Comparison of ENCODE assay signal across 30 cellular contexts in genomic region chr9:27967236-27967635, GRCh38.
"Had no signal": no experiment of that assay in that cellular context is flagged by ENCODE, and none has a peak within 500 bp of the region (broad histone marks: within the 10 kb centered on the region; RNA-seq: fewer than 3 reads in every experiment).

No MANE protein-coding gene starts in this region.

- DNase-seq: activated CD4-positive, alpha-beta memory T cell treated with anti-CD3 and anti-CD28 coated beads for 36 hours; activated CD4-positive, alpha-beta T cell treated with anti-CD3 and anti-CD28 coated beads for 36 hours; activated CD4-positive, alpha-beta T cell treated with anti-CD3 and anti-CD28 coated beads, Interleukin-2, amount 10 ng/mL, durations not matched to agents 24 days and 14 days; activated CD4-positive, CD25-positive, alpha-beta regulatory T cell; activated CD4-positive, CD25-positive, alpha-beta regulatory T cell treated with anti-CD3 and anti-CD28 coated beads, Interleukin-2, amount 50 U/mL, for 72 hours; activated CD8-positive, alpha-beta memory T cell treated with anti-CD3 and anti-CD28 coated beads, Interleukin-2, amount 10 ng/mL, durations not matched to agents 7 days and 5 days; activated CD8-positive, alpha-beta memory T cell treated with anti-CD3 and anti-CD28 coated beads, Interleukin-2, amount 50 U/mL, for 4 hours; activated CD8-positive, alpha-beta T cell treated with anti-CD3 and anti-CD28 coated beads, Interleukin-2, amount 10 ng/mL, durations not matched to agents 7 days and 5 days; activated gamma-delta T cell; activated naive CD4-positive, alpha-beta T cell; activated naive CD4-positive, alpha-beta T cell treated with anti-CD3 and anti-CD28 coated beads, Interleukin-2, amount 10 ng/mL, durations not matched to agents 7 days and 5 days; activated naive CD8-positive, alpha-beta T cell treated with anti-CD3 and anti-CD28 coated beads, Interleukin-2, amount 10 ng/mL, durations not matched to agents 7 days and 5 days; activated T-cell treated with anti-CD3 and anti-CD28 coated beads, Interleukin-2, amount 50 U/mL, for 1 hour; activated T-cell treated with anti-CD3 and anti-CD28 coated beads, Interleukin-2, amount 50 U/mL, for 48 hours; anterior cingulate cortex; brain microvascular endothelial cell; central memory CD4-positive, alpha-beta T cell; cerebellar nuclear complex; colonic mucosa; effector CD8-positive, alpha-beta T cell; erythroblast; foreskin melanocyte; heart right ventricle; T-helper 2 cell had no signal

- H3K36me3 Mint-ChIP-seq: activated CD4-positive, alpha-beta memory T cell treated with anti-CD3 and anti-CD28 coated beads for 36 hours; activated CD8-positive, alpha-beta memory T cell treated with anti-CD3 and anti-CD28 coated beads, Interleukin-2, amount 10 ng/mL, durations not matched to agents 7 days and 5 days; activated naive CD4-positive, alpha-beta T cell treated with anti-CD3 and anti-CD28 coated beads, Interleukin-2, amount 10 ng/mL, durations not matched to agents 7 days and 5 days; activated naive CD4-positive, alpha-beta T cell treated with anti-CD3 and anti-CD28 coated beads, Interleukin-2, amount 50 U/mL, for 72 hours; activated naive CD8-positive, alpha-beta T cell treated with anti-CD3 and anti-CD28 coated beads, Interleukin-2, amount 10 ng/mL, durations not matched to agents 7 days and 5 days had no signal

- H3K4me3 ChIP-seq: cardiac muscle cell, colonic mucosa, esophagus muscularis mucosa, gastroesophageal sphincter, heart right ventricle, hepatocyte had no signal

- H3K9me3 Mint-ChIP-seq: activated CD4-positive, alpha-beta memory T cell treated with anti-CD3 and anti-CD28 coated beads for 36 hours; activated naive CD4-positive, alpha-beta T cell treated with anti-CD3 and anti-CD28 coated beads, Interleukin-2, amount 10 ng/mL, durations not matched to agents 7 days and 5 days; activated naive CD4-positive, alpha-beta T cell treated with anti-CD3 and anti-CD28 coated beads, Interleukin-2, amount 50 U/mL, for 72 hours; activated naive CD8-positive, alpha-beta T cell treated with anti-CD3 and anti-CD28 coated beads, Interleukin-2, amount 10 ng/mL, durations not matched to agents 7 days and 5 days; activated T-helper 1 cell treated with anti-CD3 and anti-CD28 coated beads, Interleukin-12 subunit alpha, Interleukin-12 subunit beta, Interleukin-2, Interleukin-4 antibody, amounts not matched to agents 30 ng/mL and 10 ng/mL and 1 ng/mL, durations not matched to agents 14 hours and 24 hours and 36 hours had no signal

- H3K4me1 ChIP-seq: colonic mucosa, esophagus muscularis mucosa, gastroesophageal sphincter, heart right ventricle had no signal

- H3K27ac ChIP-seq: brain microvascular endothelial cell, cardiac muscle cell, colonic mucosa, esophagus muscularis mucosa, gastroesophageal sphincter, heart right ventricle, hepatocyte had no signal

- H3K4me3 Mint-ChIP-seq: activated CD4-positive, alpha-beta memory T cell treated with anti-CD3 and anti-CD28 coated beads for 36 hours; activated CD4-positive, alpha-beta T cell treated with anti-CD3 and anti-CD28 coated beads for 36 hours; activated CD4-positive, alpha-beta T cell treated with anti-CD3 and anti-CD28 coated beads, Interleukin-2, amount 10 ng/mL, durations not matched to agents 24 days and 14 days; activated CD8-positive, alpha-beta memory T cell treated with anti-CD3 and anti-CD28 coated beads, Interleukin-2, amount 10 ng/mL, durations not matched to agents 7 days and 5 days; activated CD8-positive, alpha-beta T cell treated with anti-CD3 and anti-CD28 coated beads, Interleukin-2, amount 10 ng/mL, durations not matched to agents 7 days and 5 days; activated naive CD4-positive, alpha-beta T cell treated with anti-CD3 and anti-CD28 coated beads, Interleukin-2, amount 10 ng/mL, durations not matched to agents 7 days and 5 days; activated naive CD8-positive, alpha-beta T cell treated with anti-CD3 and anti-CD28 coated beads, Interleukin-2, amount 10 ng/mL, durations not matched to agents 7 days and 5 days; activated T-helper 1 cell treated with anti-CD3 and anti-CD28 coated beads, Interleukin-12 subunit alpha, Interleukin-12 subunit beta, Interleukin-2, Interleukin-4 antibody, amounts not matched to agents 30 ng/mL and 10 ng/mL and 1 ng/mL, durations not matched to agents 14 hours and 24 hours and 36 hours had no signal

- H3K4me1 Mint-ChIP-seq: activated CD4-positive, alpha-beta T cell treated with anti-CD3 and anti-CD28 coated beads for 36 hours; activated CD4-positive, alpha-beta T cell treated with anti-CD3 and anti-CD28 coated beads, Interleukin-2, amount 10 ng/mL, durations not matched to agents 24 days and 14 days; activated CD8-positive, alpha-beta memory T cell treated with anti-CD3 and anti-CD28 coated beads, Interleukin-2, amount 10 ng/mL, durations not matched to agents 7 days and 5 days; activated naive CD4-positive, alpha-beta T cell treated with anti-CD3 and anti-CD28 coated beads, Interleukin-2, amount 10 ng/mL, durations not matched to agents 7 days and 5 days; activated naive CD8-positive, alpha-beta T cell treated with anti-CD3 and anti-CD28 coated beads, Interleukin-2, amount 10 ng/mL, durations not matched to agents 7 days and 5 days had no signal

- H3K27ac Mint-ChIP-seq: activated CD4-positive, alpha-beta memory T cell treated with anti-CD3 and anti-CD28 coated beads for 36 hours; activated CD4-positive, alpha-beta T cell treated with anti-CD3 and anti-CD28 coated beads for 36 hours; activated CD4-positive, alpha-beta T cell treated with anti-CD3 and anti-CD28 coated beads, Interleukin-2, amount 10 ng/mL, durations not matched to agents 24 days and 14 days; activated CD8-positive, alpha-beta memory T cell treated with anti-CD3 and anti-CD28 coated beads, Interleukin-2, amount 10 ng/mL, durations not matched to agents 7 days and 5 days; activated CD8-positive, alpha-beta T cell treated with anti-CD3 and anti-CD28 coated beads, Interleukin-2, amount 10 ng/mL, durations not matched to agents 7 days and 5 days; activated naive CD4-positive, alpha-beta T cell treated with anti-CD3 and anti-CD28 coated beads, Interleukin-2, amount 10 ng/mL, durations not matched to agents 7 days and 5 days; activated naive CD4-positive, alpha-beta T cell treated with anti-CD3 and anti-CD28 coated beads, Interleukin-2, amount 50 U/mL, for 72 hours; activated naive CD8-positive, alpha-beta T cell treated with anti-CD3 and anti-CD28 coated beads, Interleukin-2, amount 10 ng/mL, durations not matched to agents 7 days and 5 days; activated T-helper 1 cell treated with anti-CD3 and anti-CD28 coated beads, Interleukin-12 subunit alpha, Interleukin-12 subunit beta, Interleukin-2, Interleukin-4 antibody, amounts not matched to agents 30 ng/mL and 10 ng/mL and 1 ng/mL, durations not matched to agents 14 hours and 24 hours and 36 hours had no signal

- H3K27me3 Mint-ChIP-seq: activated CD4-positive, alpha-beta memory T cell treated with anti-CD3 and anti-CD28 coated beads for 36 hours; activated CD4-positive, alpha-beta T cell treated with anti-CD3 and anti-CD28 coated beads, Interleukin-2, amount 10 ng/mL, durations not matched to agents 24 days and 14 days; activated CD8-positive, alpha-beta memory T cell treated with anti-CD3 and anti-CD28 coated beads, Interleukin-2, amount 10 ng/mL, durations not matched to agents 7 days and 5 days; activated naive CD4-positive, alpha-beta T cell treated with anti-CD3 and anti-CD28 coated beads, Interleukin-2, amount 10 ng/mL, durations not matched to agents 7 days and 5 days; activated naive CD8-positive, alpha-beta T cell treated with anti-CD3 and anti-CD28 coated beads, Interleukin-2, amount 10 ng/mL, durations not matched to agents 7 days and 5 days had no signal

- H3K9me3 ChIP-seq: colonic mucosa, esophagus muscularis mucosa, gastroesophageal sphincter, heart right ventricle had no signal

- ATAC-seq: activated CD4-positive, alpha-beta T cell treated with anti-CD3 and anti-CD28 coated beads for 36 hours; activated CD8-positive, alpha-beta memory T cell treated with anti-CD3 and anti-CD28 coated beads, Interleukin-2, amount 10 ng/mL, durations not matched to agents 7 days and 5 days; activated CD8-positive, alpha-beta T cell treated with anti-CD3 and anti-CD28 coated beads, Interleukin-2, amount 10 ng/mL, durations not matched to agents 7 days and 5 days; activated naive CD4-positive, alpha-beta T cell treated with anti-CD3 and anti-CD28 coated beads, Interleukin-2, amount 50 U/mL, for 72 hours; gastroesophageal sphincter; heart right ventricle had no signal

- H3K36me3 ChIP-seq: brain microvascular endothelial cell, cardiac muscle cell, colonic mucosa, esophagus muscularis mucosa, gastroesophageal sphincter, heart right ventricle had no signal

- H3K27me3 ChIP-seq: brain microvascular endothelial cell, cardiac muscle cell, colonic mucosa, esophagus muscularis mucosa, gastroesophageal sphincter, heart right ventricle, hepatocyte had no signal
